Comparison of ENCODE assay signal across 8 cellular contexts in the genomic region with DNA sequence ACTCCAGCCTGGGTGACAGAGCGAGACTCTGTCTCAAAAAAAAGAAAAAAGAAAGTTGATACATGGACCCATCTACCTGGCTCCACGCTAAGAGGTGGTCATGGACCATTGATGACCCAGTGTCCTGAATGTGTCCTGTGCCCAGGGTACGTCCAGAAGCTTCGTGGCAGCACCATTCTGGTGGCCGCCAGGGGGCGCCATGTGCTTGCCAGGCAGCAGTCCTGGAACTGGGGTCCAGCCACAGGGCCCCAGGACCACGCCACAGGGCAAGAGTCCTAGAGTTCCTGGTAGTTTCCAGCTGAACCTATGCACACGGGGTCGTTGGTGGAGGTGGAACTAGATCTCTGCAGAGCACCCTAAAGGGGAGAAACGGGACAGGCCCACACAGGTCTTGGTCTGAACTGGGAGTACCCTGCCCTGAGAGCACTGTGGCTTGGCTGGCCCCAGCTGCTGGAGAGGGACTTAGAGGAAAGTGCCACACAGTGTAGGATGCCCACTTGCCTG. TPM values are rescaled to one million over a fixed set of nuclear protein-coding genes. Genes with fewer than 3 reads are reported as not detected.
DNase-seq lines count a peak whose midpoint lies in the region; ATAC-seq, FAIRE-seq and TF ChIP-seq lines count a peak whose summit lies in the region.

No MANE protein-coding gene starts in this region.

- no peaks in the 10 kb centered on the region for H3K79me2 ChIP-seq in H1 (ENCODE audit: control insufficient read depth in 1 of 2, insufficient read depth in 2 of 2, low read length in 2 of 2)

- no peak for TF ChIP-seq POLR2A in H1 (IDR thresholded peaks at IDR 0.05; ENCODE audit: control extremely low read depth in 1 of 2, low read depth in 2 of 2, low read length in 2 of 2)

- H3K4me3 ChIP-seq in GM12864 (ENCODE audit: low read depth, low read length): no peak overlapping the region
- H3K4me3 ChIP-seq in H1 (ENCODE audit: extremely low read depth in 1 of 4, insufficient read depth in 2 of 4, low read depth in 3 of 4, low read length in 4 of 4): no peak overlapping the region
- no peak overlapping the region for H3K4me3 ChIP-seq in mucosa of descending colon

- H3K27ac ChIP-seq in H1 (ENCODE audit: low read depth, low read length): no peak overlapping the region

- no peak overlapping the region for H3K23ac ChIP-seq in H1 (ENCODE audit: insufficient read length)

- DNase-seq in GM12864 (ENCODE audit: low read depth) (no peak), NCI-H345 (lab: John Stamatoyannopoulos, UW) (peak; percentile 49), H1 (ENCODE audit: low read depth in 1 of 2, low spot score in 2 of 2) (peak; percentile 68 to 95), mucosa of descending colon (peak; percentile 59 to 70 (median 61)), DMS79 treated with DMSO at 0.1 percent for 48 hours (lab: John Stamatoyannopoulos, UW) (no peak)
- peak; percentile 87 for DNase-seq in activated CD8-positive, alpha-beta memory T cell treated with anti-CD3 and anti-CD28 coated beads for 24 hours
- DNase-seq in stimulated activated CD8-positive, alpha-beta memory T cell treated with anti-CD3 and anti-CD28 coated beads, Interleukin-4, amount 100 ng/mL, for 48 hours: peak; percentile 84

- no peak overlapping the region for H2BK5ac ChIP-seq in H1 (ENCODE audit: low read depth, low read length)

- H2BK20ac ChIP-seq in H1 (ENCODE audit: low read length): no peak overlapping the region

- no peak overlapping the region for H3K4ac ChIP-seq in H1 (replicated peaks; ENCODE audit: insufficient read length, low read depth, low read length)

- no peak overlapping the region for H4K5ac ChIP-seq in H1 (ENCODE audit: insufficient read length, low read depth, low read length)

- H3K56ac ChIP-seq in H1 (replicated peaks; ENCODE audit: insufficient read length, low read depth, low read length): no peak overlapping the region

- 0 out of 2 replicates have a peak overlapping the region, but pooled peaks have one; percentile 89 for H2AFZ ChIP-seq in H1 (ENCODE audit: low read length)

- 25% methylated on average over 10 of the region's 10 CpGs; no CpG with 5 or more reads in 1 of the 2 experiments for WGBS in H1 (ENCODE audit: extremely low coverage in 1 of 2, insufficient coverage in 1 of 2, insufficient read length in 1 of 2, insufficient replicate concordance in 2 of 2, low coverage in 1 of 2, low lambda C conversion rate in 2 of 2, missing lambda C conversion rate in 1 of 2), 2 experiments

- no peaks in the 10 kb centered on the region for H3K79me1 ChIP-seq in H1 (ENCODE audit: low read depth, low read length)

- H3K9ac ChIP-seq in H1 (replicated peaks in 1 of 4; ENCODE audit: extremely low read depth in 1 of 4, low read depth in 3 of 4, low read length in 3 of 4): no peak overlapping the region

- H4K91ac ChIP-seq in H1 (replicated peaks; ENCODE audit: insufficient read length, low read length): peak overlapping the region; percentile 52

- no peak overlapping the region for H3K4me2 ChIP-seq in H1 (ENCODE audit: insufficient read depth in 1 of 2, low read depth in 2 of 2, low read length in 2 of 2)

- CTCF ChIA-PET in H1 (lab: Charles Lee; ENCODE audit: partially characterized antibody): interaction anchor here (0.6 to 3.7 kb wide), 21 partner anchors 8 to 231 kb away, joined by 3 to 24 read pairs (median 4); a partner anchor contains a TSS

- no peaks in the 10 kb centered on the region for H4K20me1 ChIP-seq in H1 (replicated peaks in 1 of 2; ENCODE audit: control insufficient read depth in 1 of 2, insufficient read depth in 2 of 2, low read length in 2 of 2)

- no peak for TF ChIP-seq EP300 in H1 (IDR thresholded peaks at IDR 0.05; ENCODE audit: borderline replicate concordance in 1 of 2, low read depth in 2 of 2, low read length in 2 of 2)

- H3K4me1 ChIP-seq in H1 (replicated peaks in 1 of 4; ENCODE audit: control insufficient read depth in 3 of 4, insufficient read depth in 4 of 4, low read length in 3 of 4) (no peaks in the 10 kb centered on the region), mucosa of descending colon (ENCODE audit: low read depth) (peaks cover 5% of the 10 kb centered on the region)

- H3K27me3 ChIP-seq in H1 (replicated peaks in 1 of 4; ENCODE audit: control insufficient read depth in 3 of 4, extremely low read depth in 1 of 4, insufficient read depth in 3 of 4, low read length in 3 of 4): no peaks in the 10 kb centered on the region

- peak; percentile 91 for TF ChIP-seq CTCF in GM12864 (IDR thresholded peaks at IDR 0.05; ENCODE audit: low read depth, low read length, missing control alignments)
- TF ChIP-seq CTCF in H1 (IDR thresholded peaks at IDR 0.05; ENCODE audit: control extremely low read depth in 1 of 3, insufficient read depth in 1 of 3, low read depth in 1 of 3, low read length in 3 of 3): peak; percentile 83 to 91 (median 90)
- peak; percentile 59 for TF ChIP-seq CTCF in mucosa of descending colon (IDR thresholded peaks at IDR 0.05)

- no peak overlapping the region for H2BK12ac ChIP-seq in H1 (ENCODE audit: low read depth, low read length)

- no peak overlapping the region for H2BK120ac ChIP-seq in H1 (replicated peaks; ENCODE audit: low read depth, low read length)

- POLR2A ChIA-PET in H1 (lab: Charles Lee; ENCODE audit: partially characterized antibody): interaction anchor here (0.6 kb wide), 1 partner anchor 55 kb away, joined by 3 read pairs; no protein-coding TSS in a partner anchor

- TF ChIP-seq RAD21 in H1 (IDR thresholded peaks at IDR 0.05 in 1 of 2, conservative IDR thresholded peaks at IDR 0.05 in 1 of 2; ENCODE audit: low read depth in 2 of 2, low read length in 2 of 2): peak; percentile 76 to 84

- no peak overlapping the region for H2AK5ac ChIP-seq in H1 (ENCODE audit: low read depth, low read length)

- peak; percentile 67 for ATAC-seq in mucosa of descending colon
- no peak for ATAC-seq in GM18868 (IDR thresholded peaks at IDR 0.05; ENCODE audit: unreplicated experiment)

- H3K23me2 ChIP-seq in H1 (ENCODE audit: low read depth, low read length): no peaks in the 10 kb centered on the region

- H4K8ac ChIP-seq in H1 (ENCODE audit: extremely low read depth, insufficient read depth, low read length): peak overlapping the region; percentile 71; the same call in 1 of the 2 replicates

- H3K9me3 ChIP-seq in H1 (ENCODE audit: insufficient read depth in 2 of 2, low read depth in 1 of 2, low read length in 1 of 2) (no peaks in the 10 kb centered on the region), mucosa of descending colon (no peaks in the 10 kb centered on the region)

- peak; percentile 13 for FAIRE-seq in H1 (lab: Jason Lieb, UNC)

- H3K36me3 ChIP-seq in H1 (ENCODE audit: control insufficient read depth in 2 of 4, insufficient read depth in 4 of 4, low read length in 3 of 4) (no peaks in the 10 kb centered on the region), mucosa of descending colon (ENCODE audit: low read depth) (no peaks in the 10 kb centered on the region)

- no peak overlapping the region for H3K14ac ChIP-seq in H1 (ENCODE audit: insufficient read length)

- intact Hi-C loops in mucosa of descending colon (cut with DNase I, micrococcal nuclease): no loop called here

- H2BK15ac ChIP-seq in H1 (ENCODE audit: low read length): no peak overlapping the region

- H3K18ac ChIP-seq in H1 (ENCODE audit: extremely low read depth, low read length): no peak overlapping the region

TF ChIP-seq in H1, 55 proteins besides CTCF, POLR2A, EP300 and RAD21:
- TF ChIP-seq, protein P1, sequence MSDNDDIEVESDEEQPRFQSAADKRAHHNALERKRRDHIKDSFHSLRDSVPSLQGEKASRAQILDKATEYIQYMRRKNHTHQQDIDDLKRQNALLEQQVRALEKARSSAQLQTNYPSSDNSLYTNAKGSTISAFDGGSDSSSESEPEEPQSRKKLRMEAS (IDR thresholded peaks at IDR 0.05): 0 out of 2 replicates have a peak, but pooled peaks have one; percentile 16
- no peak for TF ChIP-seq POU5F1 (IDR thresholded peaks at IDR 0.05; ENCODE audit: low read depth, low read length)

RNA-seq across cellular contexts. Expression of a gene that starts 19.9 kb away (rescaled TPM):
- 18.8 and 25.5 TPM in 2 replicates for total RNA-seq in H1 (2021; fragmentation: NEBNext Ultra II Directional; extraction: Animal tissue kit (Norgen Biotek cat#: 25700))
- 10.9 and 16.8 TPM in 2 replicates for polyA plus RNA-seq in H1 (2011; rRNA removed)
- 21.3 TPM for polyA plus RNA-seq in H1 (2011; cell fraction: cytosol; rRNA removed)
- polyA plus RNA-seq in H1 (2011; cell fraction: nucleus; rRNA removed): 28.0 TPM
- polyA plus RNA-seq in H1 (2012, experiment 1 of 2): 11.1 to 24.3 TPM (median 18.8 TPM) in 4 replicates
- polyA plus RNA-seq in H1 (2012, experiment 2 of 2): 12.8 TPM
- 13.2 TPM for polyA plus RNA-seq in H1 (2013, experiment 1 of 2)
- polyA plus RNA-seq in H1 (2013, experiment 2 of 2): 13.1 TPM
- polyA minus RNA-seq in H1 (2011; rRNA and poly(A)+ RNA removed): 29.2 and 45.6 TPM in 2 replicates
- 21.2 TPM for polyA minus RNA-seq in H1 (2011; cell fraction: cytosol; rRNA and poly(A)+ RNA removed)
- 36.3 TPM for polyA minus RNA-seq in H1 (2011; cell fraction: nucleus; rRNA and poly(A)+ RNA removed)
- 10 to 100 TPM in 1 of 3 donors, 1 to 10 TPM in 1, under 1 TPM in 1; 0.63 to 10.2 (median 1.5) TPM for total RNA-seq in mucosa of descending colon

RNA-seq across cellular contexts. Expression of a gene that starts 31.9 kb away (rescaled TPM):
- 0.50 and 0.98 TPM in 2 replicates for total RNA-seq in H1 (2021; fragmentation: NEBNext Ultra II Directional; extraction: Animal tissue kit (Norgen Biotek cat#: 25700))
- polyA plus RNA-seq in H1 (2011; rRNA removed): 0.27 and 0.58 TPM in 2 replicates
- 0.36 TPM for polyA plus RNA-seq in H1 (2011; cell fraction: cytosol; rRNA removed)
- 0.83 TPM for polyA plus RNA-seq in H1 (2011; cell fraction: nucleus; rRNA removed)
- polyA plus RNA-seq in H1 (2012, experiment 1 of 2): 0.55 to 0.78 TPM (median 0.67 TPM) in 4 replicates
- 0.45 TPM for polyA plus RNA-seq in H1 (2012, experiment 2 of 2)
- 0.30 TPM for polyA plus RNA-seq in H1 (2013, experiment 1 of 2)
- 0.29 TPM for polyA plus RNA-seq in H1 (2013, experiment 2 of 2)
- 0.19 and 0.76 TPM in 2 replicates for polyA minus RNA-seq in H1 (2011; rRNA and poly(A)+ RNA removed)
- polyA minus RNA-seq in H1 (2011; cell fraction: cytosol; rRNA and poly(A)+ RNA removed): not detected
- polyA minus RNA-seq in H1 (2011; cell fraction: nucleus; rRNA and poly(A)+ RNA removed): 0.70 TPM
- total RNA-seq in mucosa of descending colon: not detected

Comparison
In these comparisons a context has a peak if more than half of its experiments do, and no peak if none do; other contexts are left out.
1. DNase-seq: peak in NCI-H345 (single experiment), activated CD8-positive, alpha-beta memory T cell treated with anti-CD3 and anti-CD28 coated beads for 24 hours (single experiment), H1 (2 of 2), mucosa of descending colon (3 of 3) and stimulated activated CD8-positive, alpha-beta memory T cell treated with anti-CD3 and anti-CD28 coated beads, Interleukin-4, amount 100 ng/mL, for 48 hours (single experiment); none in GM12864 (single experiment) and DMS79 treated with DMSO at 0.1 percent for 48 hours (single experiment).
2. Peak in every context shown above with its lines, with median percentiles within 50 percentile points of each other: CTCF ChIP-seq.